In the genomic region with DNA sequence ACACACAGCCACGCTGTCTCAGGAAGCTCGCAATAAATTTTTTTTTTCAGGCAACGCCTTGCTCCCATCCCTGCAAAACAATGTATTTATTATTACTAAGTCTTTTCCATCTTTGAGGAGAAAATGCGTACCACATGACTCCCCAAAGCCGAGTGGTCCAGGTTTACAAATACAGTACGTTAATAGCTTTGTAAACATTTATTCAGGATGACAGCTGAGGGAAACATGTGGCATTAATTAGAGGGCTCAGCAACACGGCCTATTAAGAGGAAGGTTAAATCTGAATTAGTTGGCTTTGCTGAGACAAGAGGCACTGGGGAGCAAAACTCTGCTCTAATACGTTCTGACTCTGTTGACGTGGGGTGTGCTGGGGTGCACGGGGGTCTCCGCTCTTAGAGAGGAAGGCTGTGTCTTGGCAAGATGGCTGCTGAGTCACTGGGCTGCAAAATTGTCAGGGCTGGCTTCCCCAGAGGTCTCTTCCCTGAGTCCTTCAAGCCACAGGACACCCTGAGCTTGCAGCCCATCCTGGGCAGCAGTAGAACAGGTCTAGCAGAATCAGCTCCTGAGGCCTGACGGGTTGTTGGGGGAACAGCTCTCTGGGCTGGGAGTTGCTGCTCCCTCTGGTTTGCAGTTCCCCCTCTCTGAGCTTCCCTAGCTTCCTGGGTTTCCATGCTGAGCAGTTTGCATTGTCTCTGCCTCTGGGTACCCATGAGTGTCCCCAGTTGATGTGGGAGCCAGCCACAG, we compare ENCODE assay signal across 12 cellular contexts.
DNase-seq lines count a peak whose midpoint lies in the region; ATAC-seq and TF ChIP-seq lines count a peak whose summit lies in the region.
"Had no signal": no experiment of that assay in that cellular context is flagged by ENCODE, and none has a peak within 500 bp of the region (broad histone marks: within the 10 kb centered on the region; RNA-seq: fewer than 3 reads in every experiment).

No MANE protein-coding gene starts in this region.

- peaks cover 2% of the 10 kb centered on the region; the same call in 1 of the 2 replicates for H3K27me3 ChIP-seq in BJ (ENCODE audit: control insufficient read depth, insufficient read depth, low read length)
- H3K27me3 ChIP-seq: foreskin keratinocyte, right atrium auricular region had no signal

- peaks cover 2% of the 10 kb centered on the region for H3K27me3 Mint-ChIP-seq in HFFc6 (ENCODE audit: insufficient read depth)

- peak overlapping the region; percentile 35 for H3K4me3 Mint-ChIP-seq in HFFc6
- H3K4me3 Mint-ChIP-seq: CD8-positive, alpha-beta T cell had no signal

- TF ChIP-seq CTCF in BJ (IDR thresholded peaks at IDR 0.05; ENCODE audit: insufficient read depth, low read depth, low read length) (no peak), HFFc6 (IDR thresholded peaks at IDR 0.05) (no peak)

- no peaks in the 10 kb centered on the region for H3K9me3 Mint-ChIP-seq in HFFc6

- H3K4me3 ChIP-seq in BJ (ENCODE audit: low read depth, low read length), result no peak overlapping the region
- H3K4me3 ChIP-seq: right atrium auricular region had no signal

- CTCF ChIA-PET in BJ (lab: Yijun Ruan, JAX), result interaction anchor here (0.9 to 1.4 kb wide), 3 partner anchors 13 to 884 kb away, joined by 3 to 5 read pairs (median 4); a partner anchor contains a TSS

- POLR2A ChIA-PET in BJ (lab: Charles Lee), result interaction anchor here (0.6 to 0.8 kb wide), 5 partner anchors 29 to 281 kb away, joined by 3 to 5 read pairs (median 4); a partner anchor contains a TSS

- DNase-seq in BJ (ENCODE audit: low read depth) (peak; percentile 95), HFFc6 (peak; percentile 83), SK-N-DZ (ENCODE audit: low spot score) (peak; percentile 62), iris pigment epithelial cell (ENCODE audit: low read depth) (peak; percentile 34), left colon (no peak), ecto neural progenitor cell (ENCODE audit: low spot score) (no peak)
- no peak for DNase-seq in activated CD4-positive, alpha-beta T cell treated with anti-CD3 and anti-CD28 coated beads for 4 hours
- DNase-seq: CD8-positive, alpha-beta T cell; foreskin keratinocyte; kidney had no signal

- ATAC-seq in left colon (no peak), HG03432 (IDR thresholded peaks at IDR 0.05; ENCODE audit: unreplicated experiment) (no peak)
- ATAC-seq: CD8-positive, alpha-beta T cell; foreskin keratinocyte had no signal

- no peaks in the 10 kb centered on the region for H3K36me3 Mint-ChIP-seq in HFFc6 (ENCODE audit: low read depth)
- H3K36me3 Mint-ChIP-seq: CD8-positive, alpha-beta T cell had no signal

- peaks cover 26% of the 10 kb centered on the region for H3K4me1 Mint-ChIP-seq in HFFc6 (ENCODE audit: low read depth)

- peak overlapping the region; percentile 68 for H3K27ac Mint-ChIP-seq in HFFc6
- H3K27ac Mint-ChIP-seq: CD8-positive, alpha-beta T cell had no signal

- intact Hi-C loops in left colon (cut with DNase I, micrococcal nuclease), result no loop called here

- H3K36me3 ChIP-seq in BJ (ENCODE audit: control insufficient read depth, insufficient read depth, low read length), result no peaks in the 10 kb centered on the region
- H3K36me3 ChIP-seq: right atrium auricular region had no signal

Comparison
In these comparisons a context has a peak if more than half of its experiments do, and no peak if none do; other contexts are left out.
1. DNase-seq: peak in BJ (single experiment), HFFc6 (single experiment), SK-N-DZ (single experiment) and iris pigment epithelial cell (single experiment); none in activated CD4-positive, alpha-beta T cell treated with anti-CD3 and anti-CD28 coated beads for 4 hours (0 of 2), left colon (0 of 2) and ecto neural progenitor cell (single experiment).